11 cellular contexts compared by ENCODE assay signal in genomic region chr2:60484080-60484737, GRCh38.
DNase-seq lines count a peak whose midpoint lies in the region; ATAC-seq and TF ChIP-seq lines count a peak whose summit lies in the region.
"Had no signal": no experiment of that assay in that cellular context is flagged by ENCODE, and none has a peak within 500 bp of the region (broad histone marks: within the 10 kb centered on the region; RNA-seq: fewer than 3 reads in every experiment).

No MANE protein-coding gene starts in this region.

- H3K27me3 Mint-ChIP-seq in GM23338 (ENCODE audit: insufficient read depth, low read depth, poor library complexity): peaks cover 15% of the 10 kb centered on the region

- H3K4me2 ChIP-seq in GM23338: peak overlapping the region; percentile 56

- H3K36me3 ChIP-seq in GM23338 (ENCODE audit: insufficient read depth): peaks cover 4% of the 10 kb centered on the region; the same call in 1 of the 2 replicates
- H3K36me3 ChIP-seq in left lung: no peaks in the 10 kb centered on the region

- intact Hi-C loops in left lung (cut with DNase I): no loop called here

- peak overlapping the region; percentile 6; the same call in 1 of the 2 replicates for H3K27ac Mint-ChIP-seq in GM23338

- peaks cover 75% of the 10 kb centered on the region for H3K4me1 Mint-ChIP-seq in GM23338
- H3K4me1 Mint-ChIP-seq: CD8-positive, alpha-beta memory T cell had no signal

- no peak overlapping the region for H3K4me3 ChIP-seq in GM23338
- no peak overlapping the region for H3K4me3 ChIP-seq in left lung

- peaks cover 94% of the 10 kb centered on the region for H3K79me2 ChIP-seq in GM23338 (replicated peaks; ENCODE audit: insufficient read depth)

- H3K4me1 ChIP-seq in GM23338 (ENCODE audit: insufficient read depth) (peaks cover 63% of the 10 kb centered on the region), left lung (peaks cover 5 to 64% of the 10 kb centered on the region in 2 donors)

- H3F3A ChIP-seq in GM23338 (replicated peaks; ENCODE audit: low read depth): no peaks in the 10 kb centered on the region

- TF ChIP-seq CTCF in AG09319 (IDR thresholded peaks at IDR 0.05; ENCODE audit: low read depth, low read length) (no peak), GM23338 (conservative IDR thresholded peaks at IDR 0.05; ENCODE audit: low read depth in 2 of 2) (no peak), left lung (IDR thresholded peaks at IDR 0.05) (no peak)

- H3K27me3 ChIP-seq in GM23338 (ENCODE audit: insufficient read depth) (peaks cover 17% of the 10 kb centered on the region), left lung (no peaks in the 10 kb centered on the region)

- H3K9me2 ChIP-seq in GM23338 (ENCODE audit: insufficient read depth): no peaks in the 10 kb centered on the region

- peak overlapping the region; percentile 71 for H3K27ac ChIP-seq in GM23338 (ENCODE audit: low read depth)
- H3K27ac ChIP-seq in left lung: peak overlapping the region in 1 of 2 donors; percentile 86

- peak overlapping the region; percentile 22; the same call in 1 of the 3 replicates for H3K4me3 Mint-ChIP-seq in GM23338
- H3K4me3 Mint-ChIP-seq: CD8-positive, alpha-beta memory T cell had no signal

- H3K9me3 ChIP-seq in left lung: no peaks in the 10 kb centered on the region

- H4K20me1 ChIP-seq in GM23338 (replicated peaks; ENCODE audit: insufficient read depth): peaks cover 57% of the 10 kb centered on the region

- no peak overlapping the region for H2AFZ ChIP-seq in GM23338

- H3K9me3 Mint-ChIP-seq in GM23338: no peaks in the 10 kb centered on the region
- H3K9me3 Mint-ChIP-seq: CD8-positive, alpha-beta memory T cell had no signal

- ATAC-seq in GM23338 (peak; percentile 56), left lung (peak; percentile 31), GM18867 (IDR thresholded peaks at IDR 0.05; ENCODE audit: unreplicated experiment) (no peak), HG02981 (IDR thresholded peaks at IDR 0.05; ENCODE audit: unreplicated experiment) (no peak)
- ATAC-seq: HCT116 had no signal

- H3K36me3 Mint-ChIP-seq in GM23338 (ENCODE audit: low read depth): peaks cover 20% of the 10 kb centered on the region
- H3K36me3 Mint-ChIP-seq: CD8-positive, alpha-beta memory T cell had no signal

- DNase-seq in AG09319 (ENCODE audit: extremely low read depth, low read depth) (peak; percentile 24), GM23338 (ENCODE audit: low spot score) (peak; percentile 77), amniotic epithelial cell (ENCODE audit: low read depth) (peak; percentile 42), left lung (peak in 1 of 2 donors; percentile 54), occipital lobe (lab: John Stamatoyannopoulos, UW) (no peak), DMS 273 treated with DMSO at 0.1 percent for 48 hours (lab: John Stamatoyannopoulos, UW) (no peak)
- DNase-seq: CD8-positive, alpha-beta memory T cell; NCI-H446 had no signal

TF ChIP-seq in GM23338, 12 proteins besides CTCF, POLR2A, EP300 and RAD21 (continues in another document):
- TF ChIP-seq JUNB (IDR thresholded peaks at IDR 0.05; ENCODE audit: unreplicated experiment): no peak
- no peak for TF ChIP-seq NANOG (IDR thresholded peaks at IDR 0.05; ENCODE audit: borderline replicate concordance)
- TF ChIP-seq EZH2 (IDR thresholded peaks at IDR 0.05; ENCODE audit: low read depth, unreplicated experiment): no peak
- no peak for TF ChIP-seq EZH2phosphoT487 (IDR thresholded peaks at IDR 0.05; ENCODE audit: unreplicated experiment)
- TF ChIP-seq STAT1 (IDR thresholded peaks at IDR 0.05; ENCODE audit: unreplicated experiment): no peak
- TF ChIP-seq REST (IDR thresholded peaks at IDR 0.05; ENCODE audit: unreplicated experiment): no peak
- no peak for TF ChIP-seq ZNF114 (CRISPR knock-in tag; IDR thresholded peaks at IDR 0.05)
- no peak for TF ChIP-seq ZNF462 (CRISPR knock-in tag; IDR thresholded peaks at IDR 0.05)
- no peak for TF ChIP-seq CREB1 (CRISPR knock-in tag; IDR thresholded peaks at IDR 0.05; ENCODE audit: low read depth)

Comparison
In these comparisons a context has a peak if more than half of its experiments do, and no peak if none do; other contexts are left out.
1. DNase-seq: peak in AG09319 (single experiment), GM23338 (single experiment) and amniotic epithelial cell (single experiment); none in occipital lobe (single experiment) and DMS 273 treated with DMSO at 0.1 percent for 48 hours (single experiment).
2. ATAC-seq: peak in GM23338 (single experiment) and left lung (single experiment); none in GM18867 (single experiment) and HG02981 (single experiment).